ENCODE assay signal across 36 cellular contexts in the genomic region with DNA sequence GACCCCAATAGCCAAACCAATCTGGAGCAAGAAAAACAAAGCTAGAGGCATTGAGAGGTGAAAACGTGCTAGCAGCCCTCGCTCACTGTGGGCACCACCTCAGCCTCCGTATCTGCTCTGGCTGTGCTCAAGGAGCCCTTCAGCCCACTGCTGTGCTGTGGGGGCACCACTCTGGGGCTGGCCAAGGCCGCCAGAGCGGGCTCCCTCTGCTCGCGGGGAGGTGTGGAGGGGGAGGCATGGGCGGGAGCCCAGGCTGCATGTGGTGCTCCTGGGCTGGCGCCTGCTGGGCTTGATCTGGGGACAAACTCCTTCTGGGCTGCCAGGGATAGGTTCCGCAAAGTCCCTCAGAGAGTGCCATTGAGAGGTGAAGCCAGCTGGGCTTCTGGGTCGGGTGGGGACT.
"Had no signal": no experiment of that assay in that cellular context is flagged by ENCODE, and none has a peak within 500 bp of the region (broad histone marks: within the 10 kb centered on the region; RNA-seq: fewer than 3 reads in every experiment).

No MANE protein-coding gene starts in this region.

- H3K9me3 ChIP-seq: ascending aorta had no signal

- H3K4me1 Mint-ChIP-seq: activated B cell treated with CpG ODN at 0.5 μM for 24 hours; brain; central memory CD8-positive, alpha-beta T cell had no signal

- FAIRE-seq: TTC549 had no signal

- H3K36me3 Mint-ChIP-seq: brain had no signal

- H3K4me3 Mint-ChIP-seq: activated B cell treated with CpG ODN at 0.5 μM for 24 hours; activated CD4-positive, alpha-beta memory T cell treated with anti-CD3 and anti-CD28 coated beads for 36 hours; activated CD4-positive, alpha-beta T cell treated with anti-CD3 and anti-CD28 coated beads, Interleukin-2, amount 10 ng/mL, durations not matched to agents 24 days and 14 days; activated CD8-positive, alpha-beta T cell treated with anti-CD3 and anti-CD28 coated beads for 36 hours; activated naive CD4-positive, alpha-beta T cell treated with anti-CD3 and anti-CD28 coated beads for 36 hours; activated naive CD8-positive, alpha-beta T cell treated with anti-CD3 and anti-CD28 coated beads for 36 hours; activated T-cell treated with anti-CD3 and anti-CD28 coated beads, Interleukin-2, amount 50 U/mL, for 4 hours; activated T-cell treated with anti-CD3 and anti-CD28 coated beads, Interleukin-2, amount 50 U/mL, for 72 hours; activated T-helper 1 cell treated with anti-CD3 and anti-CD28 coated beads, Interleukin-12 subunit alpha, Interleukin-12 subunit beta, Interleukin-2, Interleukin-4 antibody, amounts not matched to agents 30 ng/mL and 10 ng/mL and 1 ng/mL, durations not matched to agents 14 hours and 24 hours and 36 hours; activated T-helper 17 cell treated with anti-CD3 and anti-CD28 coated beads, Interleukin-2, amount 50 U/mL, for 72 hours; brain; central memory CD8-positive, alpha-beta T cell; T-helper 1 cell treated with Interleukin-12 subunit alpha and Interleukin-12 subunit beta and Interleukin-4 antibody, amounts not matched to agents 30 μg/mL and 1 μg/mL, for 36 hours; T-helper 2 cell treated with Interferon-gamma antibody and Interleukin-4, amounts not matched to agents 5 μg/mL and 100 μg/mL, for 36 hours had no signal

- H3K36me3 ChIP-seq: ascending aorta, cardiac muscle cell had no signal

- H3K27me3 Mint-ChIP-seq: activated B cell treated with CpG ODN at 0.5 μM for 24 hours; activated CD4-positive, alpha-beta T cell treated with anti-CD3 and anti-CD28 coated beads, Interleukin-2, amount 10 ng/mL, durations not matched to agents 24 days and 14 days; activated CD8-positive, alpha-beta T cell treated with anti-CD3 and anti-CD28 coated beads for 36 hours; activated naive CD8-positive, alpha-beta T cell treated with anti-CD3 and anti-CD28 coated beads for 36 hours; activated T-helper 17 cell treated with anti-CD3 and anti-CD28 coated beads, Interleukin-2, amount 50 U/mL, for 72 hours; central memory CD8-positive, alpha-beta T cell had no signal

- H3K4me3 ChIP-seq: ascending aorta, cardiac muscle cell had no signal

- H3K4me1 ChIP-seq: ascending aorta had no signal

- DNase-seq: activated B cell treated with CpG ODN at 0.5 μM for 24 hours; activated CD4-positive, alpha-beta memory T cell treated with anti-CD3 and anti-CD28 coated beads for 36 hours; activated CD4-positive, alpha-beta T cell treated with anti-CD3 and anti-CD28 coated beads for 4 hours; activated CD4-positive, alpha-beta T cell treated with anti-CD3 and anti-CD28 coated beads, Interleukin-2, amount 10 ng/mL, durations not matched to agents 24 days and 14 days; activated CD4-positive, alpha-beta T cell treated with anti-CD3 and anti-CD28 coated beads, Interleukin-2, amount 50 U/mL, for 1 hour; activated CD4-positive, alpha-beta T cell treated with anti-CD3 and anti-CD28 coated beads, Interleukin-2, amount 50 U/mL, for 4 hours; activated CD4-positive, CD25-positive, alpha-beta regulatory T cell treated with anti-CD3 and anti-CD28 coated beads, Interleukin-2, amount 50 U/mL, for 72 hours; activated CD8-positive, alpha-beta memory T cell treated with anti-CD3 and anti-CD28 coated beads, Interleukin-2, amount 50 U/mL, for 4 hours; activated CD8-positive, alpha-beta T cell treated with anti-CD3 and anti-CD28 coated beads for 36 hours; activated effector memory CD4-positive, alpha-beta T cell treated with anti-CD3 and anti-CD28 coated beads, Interleukin-2, amount 50 U/mL, for 16 hours; activated naive CD4-positive, alpha-beta T cell; activated naive CD4-positive, alpha-beta T cell treated with anti-CD3 and anti-CD28 coated beads for 36 hours; activated naive CD4-positive, alpha-beta T cell treated with anti-CD3 and anti-CD28 coated beads, Interleukin-2, amount 50 U/mL, for 16 hours; activated naive CD8-positive, alpha-beta T cell treated with anti-CD3 and anti-CD28 coated beads for 36 hours; activated T-cell treated with anti-CD3 and anti-CD28 coated beads for 4 hours; activated T-cell treated with anti-CD3 and anti-CD28 coated beads, Interleukin-2, amount 50 U/mL, for 1 hour; activated T-cell treated with anti-CD3 and anti-CD28 coated beads, Interleukin-2, amount 50 U/mL, for 4 hours; activated T-cell treated with anti-CD3 and anti-CD28 coated beads, Interleukin-2, amount 50 U/mL, for 72 hours; amygdala; anterior cingulate cortex; caudate nucleus; SW 1271; T-helper 1 cell; T-helper 2 cell; T-helper 9 cell had no signal

- H3K27ac ChIP-seq: ascending aorta, cardiac muscle cell, VCaP had no signal

- ATAC-seq: activated CD8-positive, alpha-beta T cell treated with anti-CD3 and anti-CD28 coated beads for 36 hours; activated naive CD4-positive, alpha-beta T cell treated with anti-CD3 and anti-CD28 coated beads, Interleukin-2, amount 50 U/mL, for 72 hours; activated T-cell treated with anti-CD3 and anti-CD28 coated beads, Interleukin-2, amount 50 U/mL, for 4 hours; activated T-cell treated with anti-CD3 and anti-CD28 coated beads, Interleukin-2, amount 50 U/mL, for 72 hours; activated T-helper 17 cell treated with anti-CD3 and anti-CD28 coated beads, Interleukin-2, amount 50 U/mL, for 72 hours had no signal

- H3K27ac Mint-ChIP-seq: activated B cell treated with CpG ODN at 0.5 μM for 24 hours; activated CD4-positive, alpha-beta memory T cell treated with anti-CD3 and anti-CD28 coated beads for 36 hours; activated CD4-positive, alpha-beta T cell treated with anti-CD3 and anti-CD28 coated beads, Interleukin-2, amount 10 ng/mL, durations not matched to agents 24 days and 14 days; activated CD8-positive, alpha-beta T cell treated with anti-CD3 and anti-CD28 coated beads for 36 hours; activated naive CD4-positive, alpha-beta T cell treated with anti-CD3 and anti-CD28 coated beads for 36 hours; activated naive CD4-positive, alpha-beta T cell treated with anti-CD3 and anti-CD28 coated beads, Interleukin-2, amount 50 U/mL, for 72 hours; activated naive CD8-positive, alpha-beta T cell treated with anti-CD3 and anti-CD28 coated beads for 36 hours; activated T-cell treated with anti-CD3 and anti-CD28 coated beads, Interleukin-2, amount 50 U/mL, for 72 hours; activated T-helper 1 cell treated with anti-CD3 and anti-CD28 coated beads, Interleukin-12 subunit alpha, Interleukin-12 subunit beta, Interleukin-2, Interleukin-4 antibody, amounts not matched to agents 30 ng/mL and 10 ng/mL and 1 ng/mL, durations not matched to agents 14 hours and 24 hours and 36 hours; activated T-helper 17 cell treated with anti-CD3 and anti-CD28 coated beads, Interleukin-2, amount 50 U/mL, for 72 hours; brain; T-helper 1 cell treated with Interleukin-12 subunit alpha and Interleukin-12 subunit beta and Interleukin-4 antibody, amounts not matched to agents 30 μg/mL and 1 μg/mL, for 36 hours; T-helper 2 cell treated with Interferon-gamma antibody and Interleukin-4, amounts not matched to agents 5 μg/mL and 100 μg/mL, for 36 hours had no signal

- H3K27me3 ChIP-seq: ascending aorta, cardiac muscle cell had no signal
